28 cellular contexts compared by ENCODE assay signal in the genomic region with DNA sequence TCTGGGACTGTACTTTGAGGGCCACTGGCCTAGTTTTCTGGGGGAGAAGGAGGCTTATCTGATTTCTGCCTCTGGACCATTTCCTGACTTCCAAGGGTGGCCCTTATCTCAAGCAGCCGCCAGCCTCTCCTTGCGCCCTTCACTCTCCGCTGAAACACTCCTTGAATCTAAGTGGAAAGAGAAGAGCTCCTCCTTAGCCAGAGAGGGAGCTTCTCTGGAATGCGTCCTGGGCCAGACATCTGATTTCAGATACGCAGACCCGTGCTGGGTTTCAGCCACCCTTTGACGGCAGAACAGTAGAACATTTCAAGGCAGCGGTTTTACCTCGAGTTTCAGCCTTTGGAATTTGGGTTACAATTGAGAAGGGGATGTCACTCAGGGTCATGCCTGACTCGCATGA.
"Had no signal": no experiment of that assay in that cellular context is flagged by ENCODE, and none has a peak within 500 bp of the region (broad histone marks: within the 10 kb centered on the region; RNA-seq: fewer than 3 reads in every experiment).

No MANE protein-coding gene starts in this region.

- H3K4me3 Mint-ChIP-seq: activated CD4-positive, alpha-beta memory T cell treated with anti-CD3 and anti-CD28 coated beads, Interleukin-2, amount 10 ng/mL, durations not matched to agents 7 days and 5 days; activated CD8-positive, alpha-beta memory T cell treated with anti-CD3 and anti-CD28 coated beads, Interleukin-2, amount 10 ng/mL, durations not matched to agents 7 days and 5 days; activated naive CD4-positive, alpha-beta T cell treated with anti-CD3 and anti-CD28 coated beads, Interleukin-2, amount 10 ng/mL, durations not matched to agents 7 days and 5 days; activated naive CD8-positive, alpha-beta T cell; activated naive CD8-positive, alpha-beta T cell treated with anti-CD3 and anti-CD28 coated beads, Interleukin-2, amount 50 U/mL, for 24 hours; brain had no signal

- H3K4me2 ChIP-seq: KMS-11 had no signal

- H3K36me3 Mint-ChIP-seq: activated CD8-positive, alpha-beta memory T cell treated with anti-CD3 and anti-CD28 coated beads, Interleukin-2, amount 10 ng/mL, durations not matched to agents 7 days and 5 days; activated naive CD4-positive, alpha-beta T cell treated with anti-CD3 and anti-CD28 coated beads, Interleukin-2, amount 10 ng/mL, durations not matched to agents 7 days and 5 days; activated naive CD8-positive, alpha-beta T cell; brain had no signal

- H3K27me3 Mint-ChIP-seq: activated CD4-positive, alpha-beta memory T cell treated with anti-CD3 and anti-CD28 coated beads, Interleukin-2, amount 10 ng/mL, durations not matched to agents 7 days and 5 days; activated CD8-positive, alpha-beta memory T cell treated with anti-CD3 and anti-CD28 coated beads, Interleukin-2, amount 10 ng/mL, durations not matched to agents 7 days and 5 days had no signal

- H3K27ac ChIP-seq: KMS-11, WERI-Rb-1 had no signal

- H3K9ac ChIP-seq: KMS-11 had no signal

- H3K27ac Mint-ChIP-seq: activated CD4-positive, alpha-beta memory T cell treated with anti-CD3 and anti-CD28 coated beads, Interleukin-2, amount 10 ng/mL, durations not matched to agents 7 days and 5 days; activated CD8-positive, alpha-beta memory T cell treated with anti-CD3 and anti-CD28 coated beads, Interleukin-2, amount 10 ng/mL, durations not matched to agents 7 days and 5 days; activated naive CD4-positive, alpha-beta T cell treated with anti-CD3 and anti-CD28 coated beads, Interleukin-2, amount 10 ng/mL, durations not matched to agents 7 days and 5 days; activated naive CD8-positive, alpha-beta T cell; activated naive CD8-positive, alpha-beta T cell treated with anti-CD3 and anti-CD28 coated beads, Interleukin-2, amount 50 U/mL, for 24 hours; brain had no signal

- H3K36me3 ChIP-seq: WERI-Rb-1 had no signal

- DNase-seq: activated CD4-positive, alpha-beta memory T cell treated with anti-CD3 and anti-CD28 coated beads, Interleukin-2, amount 10 ng/mL, durations not matched to agents 7 days and 5 days; activated CD4-positive, alpha-beta T cell treated with anti-CD3 and anti-CD28 coated beads for 48 hours; activated CD8-positive, alpha-beta memory T cell treated with anti-CD3 and anti-CD28 coated beads for 24 hours; activated CD8-positive, alpha-beta memory T cell treated with anti-CD3 and anti-CD28 coated beads, Interleukin-2, amount 10 ng/mL, durations not matched to agents 7 days and 5 days; activated CD8-positive, alpha-beta memory T cell treated with anti-CD3 and anti-CD28 coated beads, Interleukin-2, amount 50 U/mL, for 48 hours; activated effector memory CD4-positive, alpha-beta T cell treated with Interleukin-2 at 50 U/mL for 16 hours; activated naive CD4-positive, alpha-beta T cell treated with anti-CD3 and anti-CD28 coated beads, Interleukin-2, amount 10 ng/mL, durations not matched to agents 7 days and 5 days; activated naive CD8-positive, alpha-beta T cell treated with anti-CD3 and anti-CD28 coated beads, Interleukin-2, amount 50 U/mL, for 24 hours; activated T-cell treated with anti-CD3 and anti-CD28 coated beads, Interleukin-2, amount 50 U/mL, for 48 hours; anterior cingulate cortex; central memory CD4-positive, alpha-beta T cell; MM.1S; MV-4-11; NCI-H1092; NCI-H1417; NCI-H146; NCI-H187; NCI-H2029 treated with DMSO at 0.1 percent for 48 hours; NCI-H2107; NCI-H226; NCI-H524 treated with DMSO at 0.1 percent for 48 hours; SHP77; T1000; WERI-Rb-1 had no signal

- H3K4me1 Mint-ChIP-seq: activated CD4-positive, alpha-beta memory T cell treated with anti-CD3 and anti-CD28 coated beads, Interleukin-2, amount 10 ng/mL, durations not matched to agents 7 days and 5 days; activated CD8-positive, alpha-beta memory T cell treated with anti-CD3 and anti-CD28 coated beads, Interleukin-2, amount 10 ng/mL, durations not matched to agents 7 days and 5 days; activated naive CD4-positive, alpha-beta T cell treated with anti-CD3 and anti-CD28 coated beads, Interleukin-2, amount 10 ng/mL, durations not matched to agents 7 days and 5 days; activated naive CD8-positive, alpha-beta T cell treated with anti-CD3 and anti-CD28 coated beads, Interleukin-2, amount 50 U/mL, for 24 hours had no signal

- ATAC-seq: activated CD8-positive, alpha-beta memory T cell treated with anti-CD3 and anti-CD28 coated beads, Interleukin-2, amount 10 ng/mL, durations not matched to agents 7 days and 5 days; activated naive CD8-positive, alpha-beta T cell treated with anti-CD3 and anti-CD28 coated beads, Interleukin-2, amount 50 U/mL, for 24 hours; Panc1 had no signal

- H3K9me3 Mint-ChIP-seq: activated CD4-positive, alpha-beta memory T cell treated with anti-CD3 and anti-CD28 coated beads, Interleukin-2, amount 10 ng/mL, durations not matched to agents 7 days and 5 days; activated naive CD4-positive, alpha-beta T cell treated with anti-CD3 and anti-CD28 coated beads, Interleukin-2, amount 10 ng/mL, durations not matched to agents 7 days and 5 days; activated naive CD8-positive, alpha-beta T cell treated with anti-CD3 and anti-CD28 coated beads, Interleukin-2, amount 50 U/mL, for 24 hours; brain had no signal
